In the genomic region with DNA sequence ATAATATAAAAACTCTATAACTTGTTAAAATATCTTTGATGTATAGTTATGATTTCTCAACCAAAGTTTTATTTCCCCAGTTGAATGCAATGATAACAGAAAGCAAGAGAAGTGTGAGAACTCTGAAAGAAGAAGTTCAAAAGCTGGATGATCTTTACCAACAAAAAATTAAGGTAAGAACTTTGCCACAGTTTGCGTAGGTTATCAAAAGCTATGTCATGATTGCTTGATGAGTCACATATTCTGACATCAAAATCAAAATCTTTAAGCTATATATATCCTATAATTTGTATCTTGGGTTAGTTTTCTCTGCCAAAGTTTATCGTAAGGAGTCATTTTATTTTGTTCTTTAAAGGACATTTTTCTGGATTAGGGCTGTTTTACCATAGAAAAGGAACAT, we compare ENCODE assay signal across 18 cellular contexts. TPM values are rescaled to one million over a fixed set of nuclear protein-coding genes. Genes with fewer than 3 reads are reported as not detected.
A peak's percentile ranks its signal among the peaks of the same experiment; 100 is the strongest.
DNase-seq lines count a peak whose midpoint lies in the region; TF ChIP-seq lines count a peak whose summit lies in the region.
"Had no signal": no experiment of that assay in that cellular context is flagged by ENCODE, and none has a peak within 500 bp of the region (broad histone marks: within the 10 kb centered on the region; RNA-seq: fewer than 3 reads in every experiment).

No MANE protein-coding gene starts in this region.

- 81 to 86% methylated on average over 2 of the region's 2 CpGs for WGBS in tibial nerve, 2 donors

- DNase-seq in CD8-positive, alpha-beta memory T cell = peak in 2 of 5 donors; percentile 44 to 46
- DNase-seq in MM.1S (no peak), choroid plexus epithelial cell (ENCODE audit: low read depth) (peak; percentile 22), osteocyte (ENCODE audit: extremely low spot score, unreplicated experiment) (no peak), activated gamma-delta T cell (lab: John Stamatoyannopoulos, UW) (no peak), NCI-H128 (lab: John Stamatoyannopoulos, UW; ENCODE audit: unreplicated experiment) (no peak), tibial nerve (ENCODE audit: low spot score in 2 of 2) (no peak)
- DNase-seq: DMS 273 treated with DMSO at 0.1 percent for 48 hours; GOT3; head of caudate nucleus; left ventricle myocardium superior; NCI-H1092 treated with DMSO at 0.1 percent for 48 hours; NCI-H524 treated with DMSO at 0.1 percent for 48 hours; SHP77 treated with DMSO at 0.1 percent for 48 hours; stimulated activated CD4-positive, alpha-beta T cell treated with anti-CD3 and anti-CD28 coated beads, Interleukin-2, amount 100 ng/mL, for 24 hours; stimulated activated naive CD4-positive, alpha-beta T cell treated with Interleukin-2 at 50 U/mL for 16 hours; WERI-Rb-1 had no signal

- H3K27me3 ChIP-seq in CD8-positive, alpha-beta memory T cell (ENCODE audit: insufficient read depth, low read length, poor library complexity, severe bottlenecking) = no peaks in the 10 kb centered on the region
- no peaks in the 10 kb centered on the region for H3K27me3 ChIP-seq in MM.1S (replicated peaks; ENCODE audit: insufficient read depth, low read length)
- no peaks in the 10 kb centered on the region for H3K27me3 ChIP-seq in tibial nerve

- POLR2A ChIA-PET in CD8-positive, alpha-beta memory T cell (lab: Charles Lee) = interaction anchor here (1.6 to 3.1 kb wide), 4 partner anchors 30 to 53 kb away, joined by 5 to 60 read pairs (median 25); a partner anchor contains a TSS

- H3K4me3 ChIP-seq in CD8-positive, alpha-beta memory T cell (ENCODE audit: low read length) = no peak overlapping the region
- H3K4me3 ChIP-seq in MM.1S (ENCODE audit: low read length) (no peak overlapping the region), choroid plexus epithelial cell (ENCODE audit: low read depth, low read length) (no peak overlapping the region), tibial nerve (no peak overlapping the region)

- peak overlapping the region; percentile 3 for H3K27ac ChIP-seq in CD8-positive, alpha-beta memory T cell (ENCODE audit: low read depth, low read length)
- no peak overlapping the region for H3K27ac ChIP-seq in MM.1S (ENCODE audit: low read length)
- peak overlapping the region in 2 of 4 donors; percentile 15 to 40 for H3K27ac ChIP-seq in tibial nerve
- H3K27ac ChIP-seq: parathyroid adenoma, WERI-Rb-1 had no signal

- no peak for TF ChIP-seq POLR2A in tibial nerve (IDR thresholded peaks at IDR 0.05)

- no peak overlapping the region for H3K9ac ChIP-seq in MM.1S (ENCODE audit: low read length)
- H3K9ac ChIP-seq: parathyroid adenoma had no signal

- TF ChIP-seq CTCF in MM.1S (IDR thresholded peaks at IDR 0.05; ENCODE audit: low read length) (no peak), choroid plexus epithelial cell (conservative IDR thresholded peaks at IDR 0.05; ENCODE audit: low read depth, low read length) (no peak), osteocyte (IDR thresholded peaks at IDR 0.05) (no peak), tibial nerve (IDR thresholded peaks at IDR 0.05) (no peak)

- H3K9me2 ChIP-seq in MM.1S (replicated peaks; ENCODE audit: insufficient read depth, low read length) = no peaks in the 10 kb centered on the region

- H2AFZ ChIP-seq in MM.1S (ENCODE audit: low read length) = no peak overlapping the region
- H2AFZ ChIP-seq: parathyroid adenoma had no signal

- no peaks in the 10 kb centered on the region for H3K9me3 Mint-ChIP-seq in CD8-positive, alpha-beta memory T cell
- H3K9me3 Mint-ChIP-seq in osteocyte (ENCODE audit: unreplicated experiment) = no peaks in the 10 kb centered on the region

- no peaks in the 10 kb centered on the region for H3K36me3 ChIP-seq in CD8-positive, alpha-beta memory T cell (ENCODE audit: insufficient read depth, low read length)
- H3K36me3 ChIP-seq in MM.1S (replicated peaks; ENCODE audit: insufficient read depth, low read length) (peaks cover 9% of the 10 kb centered on the region), tibial nerve (no peaks in the 10 kb centered on the region)

- peak overlapping the region; percentile 61 to 78 (median 71) for H3K4me3 Mint-ChIP-seq in CD8-positive, alpha-beta memory T cell
- peak overlapping the region; percentile 47 for H3K4me3 Mint-ChIP-seq in osteocyte (ENCODE audit: unreplicated experiment)

- no peak for TF ChIP-seq EP300 in tibial nerve (IDR thresholded peaks at IDR 0.05)

- H3K9me3 ChIP-seq in CD8-positive, alpha-beta memory T cell (ENCODE audit: low read length) = no peaks in the 10 kb centered on the region
- H3K9me3 ChIP-seq in MM.1S (replicated peaks; ENCODE audit: insufficient read depth, low read length) (no peaks in the 10 kb centered on the region), tibial nerve (no peaks in the 10 kb centered on the region)

- H3K27me3 Mint-ChIP-seq in CD8-positive, alpha-beta memory T cell = no peaks in the 10 kb centered on the region
- no peaks in the 10 kb centered on the region for H3K27me3 Mint-ChIP-seq in osteocyte (ENCODE audit: unreplicated experiment)

- H3K79me2 ChIP-seq in MM.1S (ENCODE audit: low read length) = 0 out of 2 replicates have a peak, but pooled peaks cover 11% of the 10 kb centered on the region
- H3K79me2 ChIP-seq: parathyroid adenoma had no signal

- peaks cover 13% of the 10 kb centered on the region for H3F3A ChIP-seq in MM.1S (ENCODE audit: insufficient read depth, low read length)

- CTCF ChIA-PET in CD8-positive, alpha-beta memory T cell (lab: Charles Lee) = interaction anchor here (0.7 to 3.7 kb wide), 8 partner anchors 17 to 82 kb away, joined by 3 to 34 read pairs (median 3); a partner anchor contains a TSS

- H3K4me1 Mint-ChIP-seq in CD8-positive, alpha-beta memory T cell = peaks cover 49 to 72% (median 64%) of the 10 kb centered on the region in 3 donors
- peaks cover 25% of the 10 kb centered on the region for H3K4me1 Mint-ChIP-seq in osteocyte (ENCODE audit: unreplicated experiment)

- H3K4me1 ChIP-seq in CD8-positive, alpha-beta memory T cell (ENCODE audit: insufficient read depth, low read length) = peaks cover 38% of the 10 kb centered on the region
- H3K4me1 ChIP-seq in MM.1S (ENCODE audit: low read length) (peaks cover 20% of the 10 kb centered on the region), tibial nerve (peaks cover 0 to 9% (median 0%) of the 10 kb centered on the region in 4 donors)
- H3K4me1 ChIP-seq: parathyroid adenoma had no signal

- no peaks in the 10 kb centered on the region for H4K20me1 ChIP-seq in MM.1S (ENCODE audit: insufficient read depth, low read length)

- peaks cover 0 to 11% (median 5%) of the 10 kb centered on the region in 3 donors for H3K36me3 Mint-ChIP-seq in CD8-positive, alpha-beta memory T cell
- peaks cover 5% of the 10 kb centered on the region for H3K36me3 Mint-ChIP-seq in osteocyte (ENCODE audit: unreplicated experiment)

- H3K4me2 ChIP-seq in MM.1S (ENCODE audit: low read depth, low read length) = peak overlapping the region; percentile 27; the same call in 1 of the 2 replicates

- peak overlapping the region; percentile 61 to 95 (median 92) for H3K27ac Mint-ChIP-seq in CD8-positive, alpha-beta memory T cell
- peak overlapping the region; percentile 86 for H3K27ac Mint-ChIP-seq in osteocyte (ENCODE audit: unreplicated experiment)

RNA-seq across cellular contexts. Expression of a gene that starts 35.0 kb away (rescaled TPM):
- 10 to 100 TPM; 41.6 to 44.4 TPM for total RNA-seq in CD8-positive, alpha-beta memory T cell
- polyA plus RNA-seq in CD8-positive, alpha-beta memory T cell = 5.4 TPM
- 7.9 and 9.4 TPM in 2 replicates for total RNA-seq in osteocyte
- 1 to 10 TPM in 3 of 4 donors, under 1 TPM in 1; 0.63 to 3.7 (median 1.4) TPM for total RNA-seq in tibial nerve

RNA-seq across cellular contexts. Expression of a gene that starts 35.0 kb away (rescaled TPM):
- 10 to 100 TPM; 21.4 to 22.8 TPM for total RNA-seq in CD8-positive, alpha-beta memory T cell
- polyA plus RNA-seq in CD8-positive, alpha-beta memory T cell = 14.4 TPM
- 10.8 and 12.8 TPM in 2 replicates for total RNA-seq in osteocyte
- 10 to 100 TPM in 2 of 4 donors, 1 to 10 TPM in 2; 6.9 to 11.5 (median 9.2) TPM for total RNA-seq in tibial nerve

RNA-seq across cellular contexts. Expression of a gene that starts 49.2 kb away (rescaled TPM):
- total RNA-seq in CD8-positive, alpha-beta memory T cell = 10 to 100 TPM; 89.5 to 93.7 TPM
- polyA plus RNA-seq in CD8-positive, alpha-beta memory T cell = 42.9 TPM
- total RNA-seq in osteocyte (55.8 and 58.1 TPM in 2 replicates), tibial nerve (10 to 100 TPM; 59.8 to 96.5 (median 73.6) TPM)
